1 cellular context compared by ENCODE assay signal in the genomic region with DNA sequence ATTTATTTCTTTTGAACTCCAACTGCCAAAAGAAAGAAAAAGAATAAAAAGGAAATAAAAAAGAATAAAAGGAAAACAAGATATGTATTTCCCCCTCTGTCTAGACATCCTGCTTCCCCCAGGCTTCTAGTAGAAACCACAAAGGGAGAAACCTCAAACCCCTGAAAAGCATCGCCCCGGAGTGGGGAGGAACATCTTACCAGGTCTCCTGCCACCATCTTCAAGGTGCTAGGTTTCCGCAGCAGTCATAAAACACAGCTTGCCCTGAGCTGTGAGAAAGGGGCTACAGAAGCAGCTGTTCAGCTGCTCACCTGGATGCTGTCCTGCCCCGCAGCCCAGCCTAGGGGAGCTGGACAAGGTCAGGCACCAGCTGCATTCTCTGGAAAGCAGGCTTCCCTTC.
TF ChIP-seq lines count a peak whose summit lies in the region.

No MANE protein-coding gene starts in this region.

TF ChIP-seq in H1, 55 proteins besides CTCF, POLR2A, EP300 and RAD21:
- no peak for TF ChIP-seq RNF2 (IDR thresholded peaks at IDR 0.05; ENCODE audit: borderline replicate concordance, low read depth, low read length, missing control alignments, poor library complexity, severe bottlenecking)
- TF ChIP-seq TAF7 (optimal IDR thresholded peaks at IDR 0.05; ENCODE audit: borderline replicate concordance, low read depth, low read length), result no peak
- no peak for TF ChIP-seq JUND (IDR thresholded peaks at IDR 0.05; ENCODE audit: low read length)
- TF ChIP-seq CBX5 (IDR thresholded peaks at IDR 0.05; ENCODE audit: low read depth, low read length), result no peak
- TF ChIP-seq KDM1A (IDR thresholded peaks at IDR 0.05; ENCODE audit: borderline replicate concordance, low read length), result no peak
- no peak for TF ChIP-seq RFX5 (IDR thresholded peaks at IDR 0.05; ENCODE audit: borderline replicate concordance, low read depth, low read length)
- no peak for TF ChIP-seq SIX5 (IDR thresholded peaks at IDR 0.05; ENCODE audit: low read depth, low read length)
- TF ChIP-seq CHD2 (IDR thresholded peaks at IDR 0.05; ENCODE audit: low read length), result no peak
- TF ChIP-seq FOSL1 (IDR thresholded peaks at IDR 0.05; ENCODE audit: insufficient read depth, low read depth, low read length), result no peak
- TF ChIP-seq BCL11A (IDR thresholded peaks at IDR 0.05; ENCODE audit: low read depth in 2 of 2, low read length in 2 of 2), result no peak
- no peak for TF ChIP-seq POU5F1 (IDR thresholded peaks at IDR 0.05; ENCODE audit: low read depth, low read length)
- TF ChIP-seq TEAD4 (IDR thresholded peaks at IDR 0.05; ENCODE audit: low read depth, low read length), result no peak
- TF ChIP-seq, protein P1, sequence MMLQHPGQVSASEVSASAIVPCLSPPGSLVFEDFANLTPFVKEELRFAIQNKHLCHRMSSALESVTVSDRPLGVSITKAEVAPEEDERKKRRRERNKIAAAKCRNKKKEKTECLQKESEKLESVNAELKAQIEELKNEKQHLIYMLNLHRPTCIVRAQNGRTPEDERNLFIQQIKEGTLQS (IDR thresholded peaks at IDR 0.05; ENCODE audit: insufficient read depth, low read depth, low read length), result no peak
- no peak for TF ChIP-seq CHD1 (IDR thresholded peaks at IDR 0.05; ENCODE audit: low read depth, low read length)
- TF ChIP-seq CTBP2 (IDR thresholded peaks at IDR 0.05; ENCODE audit: borderline replicate concordance, insufficient read depth, insufficient read length, low read length), result no peak
- TF ChIP-seq SP4 (IDR thresholded peaks at IDR 0.05; ENCODE audit: low read length), result no peak
- TF ChIP-seq SAP30 (IDR thresholded peaks at IDR 0.05; ENCODE audit: insufficient read depth, insufficient replicate concordance, low read length), result no peak
- TF ChIP-seq, protein P2, sequence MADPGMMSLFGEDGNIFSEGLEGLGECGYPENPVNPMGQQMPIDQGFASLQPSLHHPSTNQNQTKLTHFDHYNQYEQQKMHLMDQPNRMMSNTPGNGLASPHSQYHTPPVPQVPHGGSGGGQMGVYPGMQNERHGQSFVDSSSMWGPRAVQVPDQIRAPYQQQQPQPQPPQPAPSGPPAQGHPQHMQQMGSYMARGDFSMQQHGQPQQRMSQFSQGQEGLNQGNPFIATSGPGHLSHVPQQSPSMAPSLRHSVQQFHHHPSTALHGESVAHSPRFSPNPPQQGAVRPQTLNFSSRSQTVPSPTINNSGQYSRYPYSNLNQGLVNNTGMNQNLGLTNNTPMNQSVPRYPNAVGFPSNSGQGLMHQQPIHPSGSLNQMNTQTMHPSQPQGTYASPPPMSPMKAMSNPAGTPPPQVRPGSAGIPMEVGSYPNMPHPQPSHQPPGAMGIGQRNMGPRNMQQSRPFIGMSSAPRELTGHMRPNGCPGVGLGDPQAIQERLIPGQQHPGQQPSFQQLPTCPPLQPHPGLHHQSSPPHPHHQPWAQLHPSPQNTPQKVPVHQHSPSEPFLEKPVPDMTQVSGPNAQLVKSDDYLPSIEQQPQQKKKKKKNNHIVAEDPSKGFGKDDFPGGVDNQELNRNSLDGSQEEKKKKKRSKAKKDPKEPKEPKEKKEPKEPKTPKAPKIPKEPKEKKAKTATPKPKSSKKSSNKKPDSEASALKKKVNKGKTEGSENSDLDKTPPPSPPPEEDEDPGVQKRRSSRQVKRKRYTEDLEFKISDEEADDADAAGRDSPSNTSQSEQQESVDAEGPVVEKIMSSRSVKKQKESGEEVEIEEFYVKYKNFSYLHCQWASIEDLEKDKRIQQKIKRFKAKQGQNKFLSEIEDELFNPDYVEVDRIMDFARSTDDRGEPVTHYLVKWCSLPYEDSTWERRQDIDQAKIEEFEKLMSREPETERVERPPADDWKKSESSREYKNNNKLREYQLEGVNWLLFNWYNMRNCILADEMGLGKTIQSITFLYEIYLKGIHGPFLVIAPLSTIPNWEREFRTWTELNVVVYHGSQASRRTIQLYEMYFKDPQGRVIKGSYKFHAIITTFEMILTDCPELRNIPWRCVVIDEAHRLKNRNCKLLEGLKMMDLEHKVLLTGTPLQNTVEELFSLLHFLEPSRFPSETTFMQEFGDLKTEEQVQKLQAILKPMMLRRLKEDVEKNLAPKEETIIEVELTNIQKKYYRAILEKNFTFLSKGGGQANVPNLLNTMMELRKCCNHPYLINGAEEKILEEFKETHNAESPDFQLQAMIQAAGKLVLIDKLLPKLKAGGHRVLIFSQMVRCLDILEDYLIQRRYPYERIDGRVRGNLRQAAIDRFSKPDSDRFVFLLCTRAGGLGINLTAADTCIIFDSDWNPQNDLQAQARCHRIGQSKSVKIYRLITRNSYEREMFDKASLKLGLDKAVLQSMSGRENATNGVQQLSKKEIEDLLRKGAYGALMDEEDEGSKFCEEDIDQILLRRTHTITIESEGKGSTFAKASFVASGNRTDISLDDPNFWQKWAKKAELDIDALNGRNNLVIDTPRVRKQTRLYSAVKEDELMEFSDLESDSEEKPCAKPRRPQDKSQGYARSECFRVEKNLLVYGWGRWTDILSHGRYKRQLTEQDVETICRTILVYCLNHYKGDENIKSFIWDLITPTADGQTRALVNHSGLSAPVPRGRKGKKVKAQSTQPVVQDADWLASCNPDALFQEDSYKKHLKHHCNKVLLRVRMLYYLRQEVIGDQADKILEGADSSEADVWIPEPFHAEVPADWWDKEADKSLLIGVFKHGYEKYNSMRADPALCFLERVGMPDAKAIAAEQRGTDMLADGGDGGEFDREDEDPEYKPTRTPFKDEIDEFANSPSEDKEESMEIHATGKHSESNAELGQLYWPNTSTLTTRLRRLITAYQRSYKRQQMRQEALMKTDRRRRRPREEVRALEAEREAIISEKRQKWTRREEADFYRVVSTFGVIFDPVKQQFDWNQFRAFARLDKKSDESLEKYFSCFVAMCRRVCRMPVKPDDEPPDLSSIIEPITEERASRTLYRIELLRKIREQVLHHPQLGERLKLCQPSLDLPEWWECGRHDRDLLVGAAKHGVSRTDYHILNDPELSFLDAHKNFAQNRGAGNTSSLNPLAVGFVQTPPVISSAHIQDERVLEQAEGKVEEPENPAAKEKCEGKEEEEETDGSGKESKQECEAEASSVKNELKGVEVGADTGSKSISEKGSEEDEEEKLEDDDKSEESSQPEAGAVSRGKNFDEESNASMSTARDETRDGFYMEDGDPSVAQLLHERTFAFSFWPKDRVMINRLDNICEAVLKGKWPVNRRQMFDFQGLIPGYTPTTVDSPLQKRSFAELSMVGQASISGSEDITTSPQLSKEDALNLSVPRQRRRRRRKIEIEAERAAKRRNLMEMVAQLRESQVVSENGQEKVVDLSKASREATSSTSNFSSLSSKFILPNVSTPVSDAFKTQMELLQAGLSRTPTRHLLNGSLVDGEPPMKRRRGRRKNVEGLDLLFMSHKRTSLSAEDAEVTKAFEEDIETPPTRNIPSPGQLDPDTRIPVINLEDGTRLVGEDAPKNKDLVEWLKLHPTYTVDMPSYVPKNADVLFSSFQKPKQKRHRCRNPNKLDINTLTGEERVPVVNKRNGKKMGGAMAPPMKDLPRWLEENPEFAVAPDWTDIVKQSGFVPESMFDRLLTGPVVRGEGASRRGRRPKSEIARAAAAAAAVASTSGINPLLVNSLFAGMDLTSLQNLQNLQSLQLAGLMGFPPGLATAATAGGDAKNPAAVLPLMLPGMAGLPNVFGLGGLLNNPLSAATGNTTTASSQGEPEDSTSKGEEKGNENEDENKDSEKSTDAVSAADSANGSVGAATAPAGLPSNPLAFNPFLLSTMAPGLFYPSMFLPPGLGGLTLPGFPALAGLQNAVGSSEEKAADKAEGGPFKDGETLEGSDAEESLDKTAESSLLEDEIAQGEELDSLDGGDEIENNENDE (IDR thresholded peaks at IDR 0.05; ENCODE audit: insufficient replicate concordance, low read length), result no peak
- no peak for TF ChIP-seq CBX8 (IDR thresholded peaks at IDR 0.05; ENCODE audit: borderline replicate concordance, low read depth, low read length)
